In the genomic region with DNA sequence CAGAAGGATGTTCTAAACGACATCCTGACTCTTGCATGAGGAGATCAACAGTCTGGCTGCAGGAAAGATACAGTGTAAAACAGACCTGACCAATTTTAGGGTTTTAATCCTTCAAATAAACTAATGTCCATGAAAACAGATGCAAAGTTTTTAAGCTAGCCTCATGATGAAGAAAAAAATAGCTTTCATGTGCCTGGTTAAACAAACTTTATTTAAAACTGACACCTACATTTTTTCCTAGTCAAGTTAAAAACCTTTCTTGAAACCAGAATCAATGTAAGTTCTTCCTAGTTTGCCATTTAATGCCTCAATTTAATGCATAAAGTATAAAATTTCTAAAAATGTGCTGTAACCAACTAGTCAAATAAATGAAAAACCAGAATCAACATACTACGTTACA, we compare ENCODE assay signal across 9 cellular contexts. TPM values are rescaled to one million over a fixed set of nuclear protein-coding genes. Genes with fewer than 3 reads are reported as not detected.
A peak's percentile ranks its signal among the peaks of the same experiment; 100 is the strongest.
DNase-seq lines count a peak whose midpoint lies in the region; ATAC-seq and TF ChIP-seq lines count a peak whose summit lies in the region.
"Had no signal": no experiment of that assay in that cellular context is flagged by ENCODE, and none has a peak within 500 bp of the region (broad histone marks: within the 10 kb centered on the region; RNA-seq: fewer than 3 reads in every experiment).

No MANE protein-coding gene starts in this region.

- H3K4me3 ChIP-seq in cardiac muscle cell (peak overlapping the region; percentile 63), ascending aorta (peak overlapping the region; percentile 73 to 76), lower lobe of right lung (peak overlapping the region; percentile 80), upper lobe of right lung (peak overlapping the region; percentile 81)

- H3K27ac ChIP-seq in cardiac muscle cell (no peak overlapping the region), ascending aorta (peak overlapping the region; percentile 99 to 100), lower lobe of right lung (peak overlapping the region; percentile 98), upper lobe of right lung (peak overlapping the region; percentile 98)

- intact Hi-C loops in Right ventricle myocardium inferior (cut with DNase I) = loop anchor here (5.0 kb wide), 1 partner anchor 39 kb away; no protein-coding TSS in a partner anchor
- intact Hi-C loops in ascending aorta (cut with DNase I) = loop anchor here (10.0 kb wide), 2 partner anchors 247 to 717 kb away; partner anchors contain the start of genes CAPN2 and DEGS1
- intact Hi-C loops in lower lobe of right lung (cut with DNase I) = no loop called here
- intact Hi-C loops in upper lobe of right lung (cut with DNase I) = no loop called here

- H3K27me3 ChIP-seq in cardiac muscle cell = no peaks in the 10 kb centered on the region
- no peaks in the 10 kb centered on the region for H3K27me3 ChIP-seq in ascending aorta
- H3K27me3 ChIP-seq in lower lobe of right lung (ENCODE audit: low read depth) = no peaks in the 10 kb centered on the region
- H3K27me3 ChIP-seq in upper lobe of right lung = no peaks in the 10 kb centered on the region

- H3K9me3 ChIP-seq in cardiac muscle cell (ENCODE audit: low read depth) (no peaks in the 10 kb centered on the region), ascending aorta (no peaks in the 10 kb centered on the region), lower lobe of right lung (no peaks in the 10 kb centered on the region), upper lobe of right lung (no peaks in the 10 kb centered on the region)

- DNase-seq in cardiac muscle cell (ENCODE audit: low read depth in 1 of 2, low spot score in 1 of 2) (no peak), Right ventricle myocardium inferior (ENCODE audit: missing footprints) (no peak), ascending aorta (ENCODE audit: low spot score in 2 of 2) (no peak), lower lobe of right lung (no peak), upper lobe of right lung (no peak), NCI-H1048 (lab: John Stamatoyannopoulos, UW) (no peak), NCI-H2029 treated with DMSO at 0.1 percent for 48 hours (lab: John Stamatoyannopoulos, UW) (no peak)
- DNase-seq: DMS79 treated with DMSO at 0.1 percent for 48 hours had no signal

- ATAC-seq in Right ventricle myocardium inferior = no peak
- ATAC-seq in lower lobe of right lung = no peak
- ATAC-seq in upper lobe of right lung = no peak
- ATAC-seq in HG02642 (IDR thresholded peaks at IDR 0.05; ENCODE audit: poor library complexity, unreplicated experiment) = no peak

- TF ChIP-seq CTCF in cardiac muscle cell (IDR thresholded peaks at IDR 0.05; ENCODE audit: low read depth, low read length) (no peak), ascending aorta (IDR thresholded peaks at IDR 0.05) (no peak), lower lobe of right lung (IDR thresholded peaks at IDR 0.05) (no peak), upper lobe of right lung (IDR thresholded peaks at IDR 0.05) (no peak)

- H3K36me3 ChIP-seq in cardiac muscle cell = peaks cover 31% of the 10 kb centered on the region
- H3K36me3 ChIP-seq in ascending aorta = no peaks in the 10 kb centered on the region
- H3K36me3 ChIP-seq in lower lobe of right lung = peaks cover 33% of the 10 kb centered on the region
- peaks cover 38% of the 10 kb centered on the region for H3K36me3 ChIP-seq in upper lobe of right lung

- H3K4me1 ChIP-seq in cardiac muscle cell (ENCODE audit: low read depth) (peaks cover 26% of the 10 kb centered on the region), ascending aorta (peaks cover 0 to 52% of the 10 kb centered on the region in 2 donors), lower lobe of right lung (peaks cover 67% of the 10 kb centered on the region), upper lobe of right lung (peaks cover 50% of the 10 kb centered on the region)

RNA-seq across cellular contexts. Expression of gene WDR26, which starts 2.9 kb away (rescaled TPM):
- total RNA-seq in cardiac muscle cell = 42.0 and 62.2 TPM in 2 replicates
- 14.9 and 15.3 TPM in 2 replicates for polyA plus RNA-seq in cardiac muscle cell
- 55.4 TPM for total RNA-seq in Right ventricle myocardium inferior
- 31.8 TPM for total RNA-seq in ascending aorta
- 86.6 TPM for total RNA-seq in lower lobe of right lung
- total RNA-seq in upper lobe of right lung = 96.1 TPM

Comparison
In these comparisons a context has a peak if more than half of its experiments do, and no peak if none do; other contexts are left out.
1. intact Hi-C loops: an anchor here in Right ventricle myocardium inferior (5.0 kb wide) and ascending aorta (10.0 kb wide); none called in lower lobe of right lung and upper lobe of right lung.